8 cellular contexts compared by ENCODE assay signal in the genomic region with DNA sequence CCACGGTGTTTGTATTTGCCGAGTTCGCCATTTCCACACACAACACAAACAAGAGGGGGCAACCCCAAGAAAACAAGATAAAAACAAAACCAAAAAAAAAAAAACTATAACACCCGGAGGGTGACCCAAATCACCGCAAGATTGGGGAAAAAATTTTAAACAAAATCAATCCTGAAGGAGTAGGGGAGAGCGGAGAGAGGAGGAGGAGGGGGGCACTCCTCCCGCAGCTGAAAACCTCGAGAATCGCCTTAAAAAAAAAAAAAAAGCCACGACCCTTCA. TPM values are rescaled to one million over a fixed set of nuclear protein-coding genes. Genes with fewer than 3 reads are reported as not detected.
A peak's percentile ranks its signal among the peaks of the same experiment; 100 is the strongest.
DNase-seq lines count a peak whose midpoint lies in the region; ATAC-seq and TF ChIP-seq lines count a peak whose summit lies in the region.

No MANE protein-coding gene starts in this region.

- H3K27ac ChIP-seq in mesodermal cell (ENCODE audit: low read depth, low read length, severe bottlenecking): peak overlapping the region; percentile 94

- H3K4me3 ChIP-seq in mesodermal cell (ENCODE audit: extremely low read depth, insufficient read depth, low read length, poor library complexity, severe bottlenecking): peak overlapping the region; percentile 91

- peaks cover 9% of the 10 kb centered on the region for H3K36me3 ChIP-seq in mesodermal cell (ENCODE audit: control insufficient read depth, insufficient read depth, low read length)

- H3K4me1 ChIP-seq in mesodermal cell (ENCODE audit: control insufficient read depth, insufficient read depth, low read length, poor library complexity, severe bottlenecking): peaks cover 11% of the 10 kb centered on the region

- H3K4me1 Mint-ChIP-seq in stimulated activated naive CD8-positive, alpha-beta T cell treated with anti-CD3 and anti-CD28 coated beads, Interleukin-15, Interleukin-2, amounts not matched to agents 100 ng/mL and 50 ng/mL, for 24 hours (ENCODE audit: low read depth): peaks cover 48% of the 10 kb centered on the region
- peaks cover 60% of the 10 kb centered on the region for H3K4me1 Mint-ChIP-seq in brain

- H3K27me3 Mint-ChIP-seq in stimulated activated naive CD8-positive, alpha-beta T cell treated with anti-CD3 and anti-CD28 coated beads, Interleukin-15, Interleukin-2, amounts not matched to agents 100 ng/mL and 50 ng/mL, for 24 hours: no peaks in the 10 kb centered on the region
- peaks cover 6% of the 10 kb centered on the region for H3K27me3 Mint-ChIP-seq in brain

- peak overlapping the region; percentile 98 for H3K27ac Mint-ChIP-seq in stimulated activated naive CD8-positive, alpha-beta T cell treated with anti-CD3 and anti-CD28 coated beads, Interleukin-15, Interleukin-2, amounts not matched to agents 100 ng/mL and 50 ng/mL, for 24 hours
- peak overlapping the region; percentile 98 to 100 (median 100) for H3K27ac Mint-ChIP-seq in brain

- peaks cover 17% of the 10 kb centered on the region for H3K36me3 Mint-ChIP-seq in stimulated activated naive CD8-positive, alpha-beta T cell treated with anti-CD3 and anti-CD28 coated beads, Interleukin-15, Interleukin-2, amounts not matched to agents 100 ng/mL and 50 ng/mL, for 24 hours (ENCODE audit: low read depth)
- H3K36me3 Mint-ChIP-seq in brain: peaks cover 15% of the 10 kb centered on the region

- peak overlapping the region; percentile 89 for H3K4me3 Mint-ChIP-seq in stimulated activated naive CD8-positive, alpha-beta T cell treated with anti-CD3 and anti-CD28 coated beads, Interleukin-15, Interleukin-2, amounts not matched to agents 100 ng/mL and 50 ng/mL, for 24 hours
- H3K4me3 Mint-ChIP-seq in brain: peak overlapping the region; percentile 92 to 97 (median 95)

- 0% methylated on average over 4 of the region's 10 CpGs for WGBS in mesodermal cell (ENCODE audit: insufficient coverage in 2 of 2), 2 experiments

- H3K9me3 ChIP-seq in mesodermal cell (ENCODE audit: control insufficient read depth, low read length): no peaks in the 10 kb centered on the region

- ATAC-seq in stimulated activated naive CD8-positive, alpha-beta T cell treated with anti-CD3 and anti-CD28 coated beads, Interleukin-15, Interleukin-2, amounts not matched to agents 100 U/mL and 50 U/mL, for 24 hours: no peak
- ATAC-seq in GM21423 (IDR thresholded peaks at IDR 0.05; ENCODE audit: unreplicated experiment): no peak

- H3K9me3 Mint-ChIP-seq in stimulated activated naive CD8-positive, alpha-beta T cell treated with anti-CD3 and anti-CD28 coated beads, Interleukin-15, Interleukin-2, amounts not matched to agents 100 ng/mL and 50 ng/mL, for 24 hours: no peaks in the 10 kb centered on the region
- peaks cover 0 to 13% (median 0%) of the 10 kb centered on the region in 5 experiments for H3K9me3 Mint-ChIP-seq in brain

- no peak for TF ChIP-seq CTCF in brain (conservative IDR thresholded peaks at IDR 0.05)

- no peak for DNase-seq in stimulated activated naive CD8-positive, alpha-beta T cell treated with anti-CD3 and anti-CD28 coated beads, Interleukin-15, Interleukin-2, amounts not matched to agents 100 U/mL and 50 U/mL, for 24 hours
- DNase-seq in NCI-H187 (lab: John Stamatoyannopoulos, UW) (no peak), NCI-H2081 (lab: John Stamatoyannopoulos, UW) (no peak)
- DNase-seq in activated effector memory CD4-positive, alpha-beta T cell treated with Interleukin-2 at 50 U/mL for 16 hours: no peak

RNA-seq across cellular contexts. Expression of a gene that starts 0.3 kb away (rescaled TPM):
- polyA plus RNA-seq in brain (ENCODE audit: insufficient read depth, low read depth, low replicate concordance): 11.5 TPM
- polyA plus RNA-seq in mesodermal cell (2013, experiment 1 of 2): 32.1 TPM
- 28.0 TPM for polyA plus RNA-seq in mesodermal cell (2013, experiment 2 of 2)
